In genomic region chr5:141654298-141654697, GRCh38 we compare ENCODE assay signal across 16 cellular contexts. TPM values are rescaled to one million over a fixed set of nuclear protein-coding genes. Genes with fewer than 3 reads are reported as not detected.
DNase-seq lines count a peak whose midpoint lies in the region; ATAC-seq, FAIRE-seq and TF ChIP-seq lines count a peak whose summit lies in the region.
"Had no signal": no experiment of that assay in that cellular context is flagged by ENCODE, and none has a peak within 500 bp of the region (broad histone marks: within the 10 kb centered on the region; RNA-seq: fewer than 3 reads in every experiment).

No MANE protein-coding gene starts in this region.

- no peak for FAIRE-seq in urothelium cell line (lab: Jason Lieb, UNC)

- TF ChIP-seq CTCF in fibroblast of villous mesenchyme (IDR thresholded peaks at IDR 0.05; ENCODE audit: insufficient read depth, low read depth, low read length) (no peak), right atrium auricular region (IDR thresholded peaks at IDR 0.05) (no peak)

- DNase-seq in GM04504 (ENCODE audit: low read depth), result peak; percentile 67
- DNase-seq in adipocyte (ENCODE audit: low read depth), result peak; percentile 63
- DNase-seq in fibroblast of villous mesenchyme (ENCODE audit: low read depth), result peak; percentile 43
- DNase-seq in urothelium cell line (ENCODE audit: low spot score), result peak; percentile 17
- DNase-seq in right atrium auricular region (ENCODE audit: low spot score), result no peak
- DNase-seq: activated CD4-positive, CD25-positive, alpha-beta regulatory T cell; activated CD8-positive, alpha-beta memory T cell treated with anti-CD3 and anti-CD28 coated beads, Interleukin-2, amount 10 ng/mL, durations not matched to agents 7 days and 5 days; activated gamma-delta T cell treated with Interleukin-2 at 50 U/mL for 16 hours; body of pancreas; effector CD8-positive, alpha-beta T cell; immature natural killer cell; RPMI8226; stimulated activated naive CD4-positive, alpha-beta T cell treated with Interleukin-2 at 50 U/mL for 16 hours had no signal

- no peak overlapping the region for H3K4me3 ChIP-seq in adipocyte (ENCODE audit: low read length)
- no peak overlapping the region for H3K4me3 ChIP-seq in fibroblast of villous mesenchyme (ENCODE audit: low read depth, low read length)
- H3K4me3 ChIP-seq in right atrium auricular region, result no peak overlapping the region
- H3K4me3 ChIP-seq: body of pancreas, gastroesophageal sphincter had no signal

- no peaks in the 10 kb centered on the region for H3K9me3 ChIP-seq in adipocyte (ENCODE audit: control insufficient read depth, low read length)
- no peaks in the 10 kb centered on the region for H3K9me3 ChIP-seq in right atrium auricular region
- H3K9me3 ChIP-seq: body of pancreas, gastroesophageal sphincter had no signal

- H3K36me3 ChIP-seq in adipocyte (ENCODE audit: control insufficient read depth, insufficient read depth, low read length, severe bottlenecking) (no peaks in the 10 kb centered on the region), right atrium auricular region (peaks cover 10% of the 10 kb centered on the region)

- no peak overlapping the region for H3K9ac ChIP-seq in adipocyte (ENCODE audit: low read length)

- ATAC-seq in GM18520 (IDR thresholded peaks at IDR 0.05; ENCODE audit: unreplicated experiment) (no peak), HG03342 (IDR thresholded peaks at IDR 0.05; ENCODE audit: unreplicated experiment) (no peak)
- ATAC-seq: activated CD8-positive, alpha-beta memory T cell treated with anti-CD3 and anti-CD28 coated beads, Interleukin-2, amount 10 ng/mL, durations not matched to agents 7 days and 5 days; body of pancreas; gastroesophageal sphincter had no signal

- H3K27ac ChIP-seq in right atrium auricular region, result no peak overlapping the region
- H3K27ac ChIP-seq: body of pancreas, gastroesophageal sphincter had no signal

- H3K4me1 ChIP-seq in adipocyte (ENCODE audit: control insufficient read depth, insufficient read depth, low read length) (peaks cover 23% of the 10 kb centered on the region), right atrium auricular region (peaks cover 0 to 16% of the 10 kb centered on the region in 2 donors)

- no peaks in the 10 kb centered on the region for H3K27me3 ChIP-seq in adipocyte (replicated peaks; ENCODE audit: control insufficient read depth, insufficient read depth, low read length)
- no peaks in the 10 kb centered on the region for H3K27me3 ChIP-seq in right atrium auricular region
- H3K27me3 ChIP-seq: body of pancreas, gastroesophageal sphincter had no signal

RNA-seq across cellular contexts. Expression of gene FCHSD1, which starts 3.1 kb away (rescaled TPM):
- total RNA-seq in fibroblast of villous mesenchyme (24.2 and 25.8 TPM in 2 replicates), right atrium auricular region (1 to 10 TPM; 5.1 to 6.4 TPM)

RNA-seq across cellular contexts. Expression of gene RELL2, which starts 17.5 kb away (rescaled TPM):
- total RNA-seq in fibroblast of villous mesenchyme (4.7 and 8.4 TPM in 2 replicates), right atrium auricular region (1 to 10 TPM in 1 of 2 donors, under 1 TPM in 1; 0.41 to 1.3 TPM)

RNA-seq across cellular contexts. Expression of gene HDAC3, which starts 17.6 kb away (rescaled TPM):
- total RNA-seq in fibroblast of villous mesenchyme (49.0 and 53.5 TPM in 2 replicates), right atrium auricular region (10 to 100 TPM; 21.0 to 22.2 TPM)

RNA-seq across cellular contexts. Expression of gene ARAP3, which starts 27.7 kb away (rescaled TPM):
- total RNA-seq in fibroblast of villous mesenchyme, result 5.6 and 7.7 TPM in 2 replicates
- 10 to 100 TPM in 1 of 2 donors, 1 to 10 TPM in 1; 5.6 to 12.5 TPM for total RNA-seq in right atrium auricular region

RNA-seq across cellular contexts. Expression of gene DIAPH1, which starts 35.5 kb away (rescaled TPM):
- total RNA-seq in fibroblast of villous mesenchyme (22.9 and 26.8 TPM in 2 replicates), right atrium auricular region (10 to 100 TPM; 18.7 to 82.7 TPM)
